Comparison of ENCODE assay signal across 23 cellular contexts in the genomic region with DNA sequence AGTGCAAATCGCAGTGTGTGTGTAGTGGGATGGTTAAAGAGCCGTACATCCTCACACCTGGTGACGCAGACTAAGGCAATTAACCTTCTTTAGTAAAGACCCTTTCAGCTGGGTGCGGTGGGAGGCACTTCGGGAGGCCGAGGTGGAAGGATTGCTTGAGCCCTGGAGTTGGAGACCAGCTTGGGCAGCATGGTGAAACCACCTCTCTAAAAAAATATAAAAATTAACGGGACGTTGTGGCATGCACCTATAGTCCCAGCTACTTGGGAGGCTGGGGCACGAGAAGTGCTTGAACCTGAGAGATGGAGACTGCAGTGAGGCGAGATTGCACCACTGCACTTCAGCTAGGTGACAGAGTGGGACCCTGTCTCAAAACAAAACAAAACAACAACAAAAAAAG. TPM values are rescaled to one million over a fixed set of nuclear protein-coding genes. Genes with fewer than 3 reads are reported as not detected.
DNase-seq lines count a peak whose midpoint lies in the region; ATAC-seq, FAIRE-seq and TF ChIP-seq lines count a peak whose summit lies in the region.
"Had no signal": no experiment of that assay in that cellular context is flagged by ENCODE, and none has a peak within 500 bp of the region (broad histone marks: within the 10 kb centered on the region; RNA-seq: fewer than 3 reads in every experiment).

No MANE protein-coding gene starts in this region.

- TF ChIP-seq CTCF in left ventricle myocardium inferior (IDR thresholded peaks at IDR 0.05; ENCODE audit: borderline replicate concordance) = no peak
- TF ChIP-seq CTCF in endodermal cell (conservative IDR thresholded peaks at IDR 0.05) = no peak

- no peak overlapping the region for H2BK120ac ChIP-seq in neuronal stem cell (ENCODE audit: low read depth, low read length)

- peaks cover 20% of the 10 kb centered on the region for H3K4me1 Mint-ChIP-seq in endodermal cell

- H3K4me3 Mint-ChIP-seq in endodermal cell = no peak overlapping the region
- H3K4me3 Mint-ChIP-seq: activated naive CD8-positive, alpha-beta T cell treated with anti-CD3 and anti-CD28 coated beads, Interleukin-2, amount 10 ng/mL, durations not matched to agents 7 days and 5 days; activated T-cell treated with anti-CD3 and anti-CD28 coated beads, Interleukin-2, amount 50 U/mL, for 4 hours; CD4-positive, alpha-beta memory T cell; dendritic cell treated with granulocyte-macrophage colony-stimulating factor and Interleukin-4, amounts not matched to agents 40 ng/mL and 50 ng/mL, for 4 days had no signal

- no peak overlapping the region for H3K27ac Mint-ChIP-seq in endodermal cell
- H3K27ac Mint-ChIP-seq: activated naive CD8-positive, alpha-beta T cell treated with anti-CD3 and anti-CD28 coated beads, Interleukin-2, amount 10 ng/mL, durations not matched to agents 7 days and 5 days; dendritic cell treated with granulocyte-macrophage colony-stimulating factor and Interleukin-4, amounts not matched to agents 40 ng/mL and 50 ng/mL, for 4 days had no signal

- H3K14ac ChIP-seq in neuronal stem cell (ENCODE audit: low read length) = no peak overlapping the region

- H3K27me3 ChIP-seq in left ventricle myocardium inferior (ENCODE audit: low read depth) (no peaks in the 10 kb centered on the region), endodermal cell (ENCODE audit: control insufficient read depth, insufficient read depth, low read length, poor library complexity, severe bottlenecking) (peaks cover 5% of the 10 kb centered on the region), neuronal stem cell (ENCODE audit: control insufficient read depth in 3 of 3, insufficient read depth in 3 of 3, low read depth in 1 of 3, low read length in 3 of 3) (no peaks in the 10 kb centered on the region)
- H3K27me3 ChIP-seq: brain microvascular endothelial cell, MG63 had no signal

- no peak overlapping the region for H2BK5ac ChIP-seq in neuronal stem cell (ENCODE audit: low read length)

- intact Hi-C loops in left ventricle myocardium inferior (cut with micrococcal nuclease) (no loop called here), left ventricle myocardium superior (cut with micrococcal nuclease) (no loop called here)

- H3K9me3 ChIP-seq in left ventricle myocardium inferior (replicated peaks) (no peaks in the 10 kb centered on the region), endodermal cell (ENCODE audit: control insufficient read depth, low read length) (no peaks in the 10 kb centered on the region), neuronal stem cell (replicated peaks in 1 of 2; ENCODE audit: control insufficient read depth in 2 of 2, insufficient read depth in 1 of 2, low read depth in 1 of 2, low read length in 2 of 2) (peaks cover 6 to 8% of the 10 kb centered on the region in 2 donors)
- H3K9me3 ChIP-seq: MG63, mucosa of descending colon had no signal

- no peak overlapping the region for H2BK12ac ChIP-seq in neuronal stem cell (ENCODE audit: low read length)

- H3K9me3 Mint-ChIP-seq in endodermal cell = peaks cover 1% of the 10 kb centered on the region
- H3K9me3 Mint-ChIP-seq: activated naive CD8-positive, alpha-beta T cell treated with anti-CD3 and anti-CD28 coated beads, Interleukin-2, amount 10 ng/mL, durations not matched to agents 7 days and 5 days; activated T-cell treated with anti-CD3 and anti-CD28 coated beads, Interleukin-2, amount 50 U/mL, for 4 hours; CD4-positive, alpha-beta memory T cell; dendritic cell treated with granulocyte-macrophage colony-stimulating factor and Interleukin-4, amounts not matched to agents 40 ng/mL and 50 ng/mL, for 4 days had no signal

- H2AFZ ChIP-seq in neuronal stem cell (ENCODE audit: low read length) = no peak overlapping the region

- peak overlapping the region; percentile 8 for H3K4me3 ChIP-seq in left ventricle myocardium inferior
- H3K4me3 ChIP-seq in endodermal cell (ENCODE audit: low read length) = no peak overlapping the region
- peak overlapping the region in 1 of 2 donors; percentile 34 for H3K4me3 ChIP-seq in neuronal stem cell (ENCODE audit: low read length in 2 of 2)
- H3K4me3 ChIP-seq: MG63, mucosa of descending colon had no signal

- H3K79me1 ChIP-seq in neuronal stem cell (ENCODE audit: low read depth, low read length) = peaks cover 6% of the 10 kb centered on the region

- no peak overlapping the region for H2AK5ac ChIP-seq in neuronal stem cell (ENCODE audit: low read depth, low read length)

- peaks cover 53% of the 10 kb centered on the region for H3K36me3 ChIP-seq in left ventricle myocardium inferior
- H3K36me3 ChIP-seq in endodermal cell (ENCODE audit: control insufficient read depth, insufficient read depth, low read length) = no peaks in the 10 kb centered on the region
- H3K36me3 ChIP-seq in neuronal stem cell (replicated peaks in 1 of 2; ENCODE audit: control insufficient read depth in 2 of 2, insufficient read depth in 2 of 2, low read length in 2 of 2) = peaks cover 7 to 30% of the 10 kb centered on the region in 2 donors
- H3K36me3 ChIP-seq: brain microvascular endothelial cell, MG63 had no signal

- no peak overlapping the region for H3K4ac ChIP-seq in neuronal stem cell (ENCODE audit: low read length)

- no peak overlapping the region for H2BK15ac ChIP-seq in neuronal stem cell (ENCODE audit: low read length)

- 77 to 84% methylated on average over 7 to 9 of the region's 10 CpGs for WGBS in endodermal cell (ENCODE audit: insufficient coverage in 1 of 2, insufficient read length in 1 of 2), 2 experiments
- WGBS in neuronal stem cell (ENCODE audit: extremely low coverage in 2 of 2, insufficient read length in 2 of 2, insufficient replicate concordance in 1 of 2), 2 donors = no CpG with 5 or more reads among the region's 10 CpGs

- H3K27me3 Mint-ChIP-seq in endodermal cell (ENCODE audit: insufficient read depth) = peaks cover 50% of the 10 kb centered on the region
- H3K27me3 Mint-ChIP-seq: CD4-positive, alpha-beta memory T cell had no signal

- DNase-seq in left ventricle myocardium inferior (no peak), left ventricle myocardium superior (no peak), endodermal cell (no peak), neuronal stem cell (ENCODE audit: low spot score) (no peak), urothelium cell line (ENCODE audit: low spot score) (no peak), HUDEP-2 (lab: John Stamatoyannopoulos, UW; ENCODE audit: unreplicated experiment in 76 of 76) (no peak), NCI-H774 (lab: John Stamatoyannopoulos, UW) (no peak), COLO829 (ENCODE audit: low spot score) (no peak)
- DNase-seq: activated naive CD8-positive, alpha-beta T cell treated with anti-CD3 and anti-CD28 coated beads, Interleukin-2, amount 10 ng/mL, durations not matched to agents 7 days and 5 days; activated T-cell treated with anti-CD3 and anti-CD28 coated beads, Interleukin-2, amount 50 U/mL, for 4 hours; brain microvascular endothelial cell; CD4-positive, alpha-beta memory T cell; DMS79 treated with DMSO at 0.1 percent for 48 hours; erythroblast; IMR-90; MG63; mucosa of descending colon; NCI-H1436; occipital lobe; stimulated activated naive CD4-positive, alpha-beta T cell treated with Interleukin-2 at 50 U/mL for 16 hours had no signal

- H3K27ac ChIP-seq in left ventricle myocardium inferior (replicated peaks) (peak overlapping the region; percentile 60), endodermal cell (ENCODE audit: low read depth, low read length) (peak overlapping the region; percentile 96), neuronal stem cell (replicated peaks; ENCODE audit: low read length) (peak overlapping the region; percentile 95)
- H3K27ac ChIP-seq: brain microvascular endothelial cell had no signal

- H3K4me2 ChIP-seq in neuronal stem cell (ENCODE audit: insufficient read depth, low read length, poor library complexity, severe bottlenecking) = no peak overlapping the region

- H3K23ac ChIP-seq in neuronal stem cell (ENCODE audit: low read depth, low read length, poor library complexity) = no peak overlapping the region

- peak overlapping the region; percentile 16 for H3K18ac ChIP-seq in neuronal stem cell (ENCODE audit: low read length)

- no peak overlapping the region for H4K91ac ChIP-seq in neuronal stem cell (ENCODE audit: low read depth, low read length, poor library complexity)

- no peak for FAIRE-seq in urothelium cell line (lab: Jason Lieb, UNC)

- no peak for ATAC-seq in left ventricle myocardium superior
- ATAC-seq: activated CD4-positive, CD25-positive, alpha-beta regulatory T cell treated with anti-CD3 and anti-CD28 coated beads, Interleukin-2, amount 50 U/mL, for 24 hours; activated T-cell treated with anti-CD3 and anti-CD28 coated beads, Interleukin-2, amount 50 U/mL, for 4 hours; mucosa of descending colon had no signal

- H4K8ac ChIP-seq in neuronal stem cell (ENCODE audit: low read depth, low read length) = no peak overlapping the region

- H3K36me3 Mint-ChIP-seq in endodermal cell (ENCODE audit: low read depth) = no peaks in the 10 kb centered on the region
- H3K36me3 Mint-ChIP-seq: CD4-positive, alpha-beta memory T cell had no signal

- H3K4me1 ChIP-seq in left ventricle myocardium inferior (peaks cover 100% of the 10 kb centered on the region), endodermal cell (ENCODE audit: control insufficient read depth, insufficient read depth, low read length) (peaks cover 3% of the 10 kb centered on the region), neuronal stem cell (ENCODE audit: control insufficient read depth in 2 of 2, insufficient read depth in 1 of 2, low read depth in 1 of 2, low read length in 2 of 2) (peaks cover 36 to 47% of the 10 kb centered on the region in 2 donors)

- H3K9ac ChIP-seq in endodermal cell (ENCODE audit: extremely low read depth, low read length, poor library complexity, severe bottlenecking) = no peak overlapping the region
- no peak overlapping the region for H3K9ac ChIP-seq in neuronal stem cell (ENCODE audit: low read depth, low read length, poor library complexity)

RNA-seq across cellular contexts. Expression of gene ZBTB16, which starts 31.5 kb away (rescaled TPM):
- total RNA-seq in left ventricle myocardium inferior (64.5 TPM), left ventricle myocardium superior (67.3 TPM), endodermal cell (1 to 10 TPM; 4.1 to 5.8 TPM)
- 16.5 TPM for polyA plus RNA-seq in endodermal cell (2013, experiment 1 of 2)
- 16.8 TPM for polyA plus RNA-seq in endodermal cell (2013, experiment 2 of 2)
- 18.2 TPM for polyA plus RNA-seq in neuronal stem cell (2013, experiment 1 of 2)
- polyA plus RNA-seq in neuronal stem cell (2013, experiment 2 of 2) = 19.2 TPM
- total RNA-seq: IMR-90, RPMI7951 had no signal
- polyA plus RNA-seq: IMR-90 had no signal
